ENCODE assay signal across 21 cellular contexts in the genomic region with DNA sequence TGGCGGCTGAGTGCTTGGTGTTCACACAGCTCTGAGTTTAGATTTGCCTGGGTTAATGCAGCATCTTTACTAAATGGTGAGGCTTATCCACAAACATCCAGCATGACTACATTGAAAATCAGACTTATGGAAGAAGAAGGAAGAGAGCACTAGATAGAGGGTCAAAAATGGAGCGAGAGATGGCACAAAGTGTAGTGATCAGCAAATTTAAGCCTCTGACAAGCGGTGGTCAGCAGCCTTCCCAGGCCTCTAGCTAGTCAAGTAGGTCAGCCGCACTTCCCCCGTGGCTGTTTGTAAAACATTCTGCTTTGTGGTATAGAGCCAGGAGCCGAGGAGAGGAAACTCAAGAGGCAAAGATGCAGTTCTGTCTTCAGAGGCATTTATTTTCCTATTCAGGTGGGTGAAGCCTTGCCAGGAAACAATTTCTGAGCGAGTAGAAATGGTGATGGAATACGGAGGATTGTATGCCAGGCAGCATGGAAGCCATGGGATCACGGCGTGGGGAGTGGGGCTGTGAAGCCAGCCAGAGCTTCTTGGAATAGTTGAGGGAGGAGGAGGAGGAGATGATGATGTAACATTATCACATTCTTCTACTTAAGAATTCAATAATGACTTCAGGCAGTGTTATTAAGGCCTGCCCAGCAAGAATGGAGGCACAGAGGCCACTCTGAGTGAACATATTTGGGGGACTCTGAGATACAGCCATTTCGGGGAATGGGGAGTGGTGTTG.
DNase-seq lines count a peak whose midpoint lies in the region; ATAC-seq and TF ChIP-seq lines count a peak whose summit lies in the region.
"Had no signal": no experiment of that assay in that cellular context is flagged by ENCODE, and none has a peak within 500 bp of the region (broad histone marks: within the 10 kb centered on the region; RNA-seq: fewer than 3 reads in every experiment).

No MANE protein-coding gene starts in this region.

- no peak overlapping the region for H2AFZ ChIP-seq in HCT116 (ENCODE audit: low read depth, low read length, poor library complexity, severe bottlenecking)

- intact Hi-C loops in HCT116 (cut with micrococcal nuclease), result no loop called here
- intact Hi-C loops in head of caudate nucleus (cut with DNase I), result no loop called here
- intact Hi-C loops in gastrocnemius medialis (cut with DNase I; ENCODE audit: low total_unique reads), result no loop called here

- TF ChIP-seq POLR2A in HCT116 (IDR thresholded peaks at IDR 0.05; ENCODE audit: borderline replicate concordance, extremely low read depth, insufficient read depth, insufficient read length) (no peak), gastrocnemius medialis (IDR thresholded peaks at IDR 0.05) (no peak)

- CTCF ChIA-PET in HCT116 (lab: Charles Lee), result interaction anchor here (1.5 kb wide), 1 partner anchor 132 kb away, joined by 7 read pairs; no protein-coding TSS in a partner anchor
- CTCF ChIA-PET in activated CD8-positive, alpha-beta memory T cell treated with anti-CD3 and anti-CD28 coated beads, Interleukin-2, amount 10 ng/mL, durations not matched to agents 7 days and 5 days (lab: Charles Lee), result no interaction called here

- peak overlapping the region; percentile 24 for H3K27ac Mint-ChIP-seq in T-helper 17 cell
- H3K27ac Mint-ChIP-seq in activated CD8-positive, alpha-beta memory T cell treated with anti-CD3 and anti-CD28 coated beads, Interleukin-2, amount 10 ng/mL, durations not matched to agents 7 days and 5 days, result no peak overlapping the region
- H3K27ac Mint-ChIP-seq: activated CD4-positive, alpha-beta memory T cell treated with anti-CD3 and anti-CD28 coated beads for 36 hours; CD4-positive, alpha-beta memory T cell; stimulated activated memory B cell treated with anti-CD40 and anti-IgM and Interleukin-4, amounts not matched to agents 10 μg/mL and 1 μg/mL and 100 μg/mL, for 72 hours; T-helper 1 cell treated with Interleukin-12 subunit alpha and Interleukin-12 subunit beta and Interleukin-4 antibody, amounts not matched to agents 30 μg/mL and 1 μg/mL, for 36 hours had no signal

- ATAC-seq in HCT116 (peak; percentile 29; the same call in 1 of the 2 replicates), T-helper 17 cell (no peak), gastrocnemius medialis (no peak), HG02981 (IDR thresholded peaks at IDR 0.05; ENCODE audit: unreplicated experiment) (no peak)
- ATAC-seq in activated CD8-positive, alpha-beta memory T cell treated with anti-CD3 and anti-CD28 coated beads, Interleukin-2, amount 10 ng/mL, durations not matched to agents 7 days and 5 days, result no peak
- ATAC-seq: stimulated activated memory B cell treated with anti-CD40 and anti-IgM and Interleukin-4, amounts not matched to agents 10 μg/mL and 1 μg/mL and 100 μg/mL, for 72 hours had no signal

- POLR2A ChIA-PET in HCT116 (lab: Charles Lee), result no interaction called here

- no peaks in the 10 kb centered on the region for H3K27me3 Mint-ChIP-seq in T-helper 17 cell
- H3K27me3 Mint-ChIP-seq in activated CD8-positive, alpha-beta memory T cell treated with anti-CD3 and anti-CD28 coated beads, Interleukin-2, amount 10 ng/mL, durations not matched to agents 7 days and 5 days, result no peaks in the 10 kb centered on the region
- H3K27me3 Mint-ChIP-seq: activated CD4-positive, alpha-beta memory T cell treated with anti-CD3 and anti-CD28 coated beads for 36 hours; CD4-positive, alpha-beta memory T cell; stimulated activated memory B cell treated with anti-CD40 and anti-IgM and Interleukin-4, amounts not matched to agents 10 μg/mL and 1 μg/mL and 100 μg/mL, for 72 hours had no signal

- peak overlapping the region; percentile 65 for H3K4me2 ChIP-seq in HCT116 (ENCODE audit: low read length)
- H3K4me2 ChIP-seq: SK-N-SH had no signal

- no TSS peak for BruUV-seq in HCT116 (replicated peaks; lab: Mats Ljungman, UMichigan)

- H4K20me1 ChIP-seq in HCT116 (ENCODE audit: insufficient read depth), result no peaks in the 10 kb centered on the region

- peaks cover 17% of the 10 kb centered on the region for H3K4me1 Mint-ChIP-seq in T-helper 17 cell
- H3K4me1 Mint-ChIP-seq in activated CD8-positive, alpha-beta memory T cell treated with anti-CD3 and anti-CD28 coated beads, Interleukin-2, amount 10 ng/mL, durations not matched to agents 7 days and 5 days, result peaks cover 4% of the 10 kb centered on the region

- no peak for TF ChIP-seq RAD21 in HCT116 (IDR thresholded peaks at IDR 0.05; ENCODE audit: low read depth)

- no peaks in the 10 kb centered on the region for H3K27me3 ChIP-seq in HCT116 (ENCODE audit: insufficient read depth, low read length)
- no peaks in the 10 kb centered on the region for H3K27me3 ChIP-seq in gastrocnemius medialis
- H3K27me3 ChIP-seq: MG63, sigmoid colon had no signal

- H3K9me3 ChIP-seq in HCT116 (ENCODE audit: control insufficient read depth in 1 of 2, insufficient read depth in 1 of 2, low read depth in 1 of 2, low read length in 2 of 2), result peaks cover 4 to 9% of the 10 kb centered on the region in 2 experiments; a peak in 2 of 4 replicates
- H3K9me3 ChIP-seq in T-helper 17 cell (ENCODE audit: control insufficient read depth, low read length, poor library complexity, severe bottlenecking), result no peaks in the 10 kb centered on the region
- no peaks in the 10 kb centered on the region for H3K9me3 ChIP-seq in gastrocnemius medialis

- peak overlapping the region; percentile 82 for H3K27ac ChIP-seq in HCT116 (ENCODE audit: low read depth, low read length)
- peak overlapping the region in 3 of 4 donors; percentile 41 to 56 (median 45) for H3K27ac ChIP-seq in gastrocnemius medialis
- H3K27ac ChIP-seq: sigmoid colon had no signal

- DNase-seq in HCT116 (ENCODE audit: low read depth, low spot score) (no peak), T-helper 17 cell (no peak), head of caudate nucleus (peak in 26 of 42 donors; percentile 19 to 62 (median 40)), gastrocnemius medialis (no peak), NCI-H526 (lab: John Stamatoyannopoulos, UW) (no peak)
- DNase-seq in activated CD8-positive, alpha-beta memory T cell treated with anti-CD3 and anti-CD28 coated beads, Interleukin-2, amount 10 ng/mL, durations not matched to agents 7 days and 5 days, result no peak
- DNase-seq: activated CD4-positive, alpha-beta memory T cell treated with anti-CD3 and anti-CD28 coated beads for 36 hours; activated CD4-positive, CD25-positive, alpha-beta regulatory T cell treated with anti-CD3 and anti-CD28 coated beads, Interleukin-2, amount 50 U/mL, for 72 hours; activated effector memory CD4-positive, alpha-beta T cell treated with Interleukin-2 at 50 U/mL for 16 hours; AML-193; CD4-positive, alpha-beta memory T cell; DMS 273 treated with DMSO at 0.1 percent for 48 hours; MG63; NCI-H2081; NCI-H82; sigmoid colon; SK-N-SH; stimulated activated CD4-positive, alpha-beta T cell treated with anti-CD3 and anti-CD28 coated beads, Interleukin-4, amount 100 ng/mL, for 4 hours had no signal

- no peak for TF ChIP-seq CTCF in HCT116 (IDR thresholded peaks at IDR 0.05 in 2 of 3, conservative IDR thresholded peaks at IDR 0.05 in 1 of 3; ENCODE audit: borderline replicate concordance in 1 of 3, insufficient read depth in 1 of 3, low read depth in 2 of 3, low read length in 2 of 3)
- no peak for TF ChIP-seq CTCF in gastrocnemius medialis (IDR thresholded peaks at IDR 0.05 in 4 of 5, conservative IDR thresholded peaks at IDR 0.05 in 1 of 5)

- H3K4me1 ChIP-seq in HCT116 (ENCODE audit: control insufficient read depth in 1 of 2, insufficient read depth in 2 of 2, low read length in 2 of 2), result peaks cover 72 to 84% of the 10 kb centered on the region in 2 experiments
- H3K4me1 ChIP-seq in gastrocnemius medialis, result peaks cover 36 to 45% of the 10 kb centered on the region in 2 donors

- peaks cover 6% of the 10 kb centered on the region for H3K9me3 Mint-ChIP-seq in activated CD8-positive, alpha-beta memory T cell treated with anti-CD3 and anti-CD28 coated beads, Interleukin-2, amount 10 ng/mL, durations not matched to agents 7 days and 5 days (ENCODE audit: low read depth)

- no peak overlapping the region for H3K4me3 Mint-ChIP-seq in T-helper 17 cell
- no peak overlapping the region for H3K4me3 Mint-ChIP-seq in activated CD8-positive, alpha-beta memory T cell treated with anti-CD3 and anti-CD28 coated beads, Interleukin-2, amount 10 ng/mL, durations not matched to agents 7 days and 5 days
- H3K4me3 Mint-ChIP-seq: activated CD4-positive, alpha-beta memory T cell treated with anti-CD3 and anti-CD28 coated beads for 36 hours; stimulated activated memory B cell treated with anti-CD40 and anti-IgM and Interleukin-4, amounts not matched to agents 10 μg/mL and 1 μg/mL and 100 μg/mL, for 72 hours; T-helper 1 cell treated with Interleukin-12 subunit alpha and Interleukin-12 subunit beta and Interleukin-4 antibody, amounts not matched to agents 30 μg/mL and 1 μg/mL, for 36 hours had no signal

- H3K79me2 ChIP-seq in HCT116 (ENCODE audit: insufficient read depth, low read length), result no peaks in the 10 kb centered on the region; the same call in 1 of the 2 replicates

- peak overlapping the region; percentile 21; the same call in 1 of the 2 replicates for H3K9ac ChIP-seq in HCT116 (ENCODE audit: low read length)
- H3K9ac ChIP-seq: SK-N-SH had no signal

- H3K9me2 ChIP-seq in HCT116 (ENCODE audit: insufficient read depth), result no peaks in the 10 kb centered on the region
- H3K9me2 ChIP-seq: SK-N-SH had no signal

- RAD21 ChIA-PET in HCT116 (lab: Charles Lee; ENCODE audit: low non-redundant PET in 1 of 2, low total read pairs in 2 of 2, uncharacterized antibody in 2 of 2, unreplicated experiment in 2 of 2), result no interaction called here

- in situ Hi-C loops in gastrocnemius medialis (cut with MboI; ENCODE audit: low sequenced_read_pairs in 4 of 4), result no loop called here

- H3K36me3 ChIP-seq in HCT116 (ENCODE audit: control insufficient read depth in 1 of 2, insufficient read depth in 2 of 2, low read length in 2 of 2), result 0 out of 4 replicates have a peak, but pooled peaks cover 0 to 9% of the 10 kb centered on the region in 2 experiments
- no peaks in the 10 kb centered on the region for H3K36me3 ChIP-seq in gastrocnemius medialis
- H3K36me3 ChIP-seq: MG63, sigmoid colon had no signal

- H3K4me3 ChIP-seq in HCT116 (replicated peaks in 1 of 2; ENCODE audit: low read depth in 1 of 2, low read length in 2 of 2), result peak overlapping the region; percentile 8 to 22; a peak in 2 of 4 replicates
- no peak overlapping the region for H3K4me3 ChIP-seq in gastrocnemius medialis
- H3K4me3 ChIP-seq: MG63, sigmoid colon had no signal

- H3K36me3 Mint-ChIP-seq in T-helper 17 cell (ENCODE audit: low read depth), result peaks cover 5% of the 10 kb centered on the region
- H3K36me3 Mint-ChIP-seq in activated CD8-positive, alpha-beta memory T cell treated with anti-CD3 and anti-CD28 coated beads, Interleukin-2, amount 10 ng/mL, durations not matched to agents 7 days and 5 days, result peaks cover 26% of the 10 kb centered on the region

TF ChIP-seq in HCT116, 20 proteins besides CTCF, POLR2A, EP300 and RAD21:
- TF ChIP-seq EZH2 (IDR thresholded peaks at IDR 0.05), result no peak
TF ChIP-seq in HCT116: peak in this region for 0.

Comparison
In these comparisons a context has a peak if more than half of its experiments do, and no peak if none do; other contexts are left out.
1. DNase-seq: peak in head of caudate nucleus (26 of 42); none in HCT116 (single experiment), T-helper 17 cell (0 of 3), gastrocnemius medialis (0 of 2), NCI-H526 (0 of 2) and activated CD8-positive, alpha-beta memory T cell treated with anti-CD3 and anti-CD28 coated beads, Interleukin-2, amount 10 ng/mL, durations not matched to agents 7 days and 5 days (single experiment).
2. H3K4me3 ChIP-seq: peak in HCT116 (2 of 2); none in gastrocnemius medialis (0 of 4).